39 cellular contexts compared by ENCODE assay signal in the genomic region with DNA sequence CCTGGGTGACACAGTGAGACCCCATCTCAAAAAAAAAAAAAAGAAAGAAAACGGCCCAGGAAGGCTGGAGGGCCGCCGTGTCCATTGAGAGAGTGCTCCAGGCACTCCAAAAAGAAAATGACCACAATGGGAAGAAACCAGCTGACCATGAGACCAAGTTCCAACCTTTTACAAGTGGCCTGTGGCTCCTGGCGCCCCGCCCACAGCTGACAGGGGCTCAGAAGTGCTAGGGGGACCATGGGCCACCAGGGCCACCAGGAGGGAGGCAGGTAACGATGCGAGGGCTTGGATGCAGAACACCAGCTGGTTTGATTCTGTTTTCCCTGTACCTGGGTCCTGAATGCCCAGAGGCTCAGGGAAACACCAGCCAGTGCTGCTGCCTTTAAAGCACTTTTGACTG. TPM values are rescaled to one million over a fixed set of nuclear protein-coding genes. Genes with fewer than 3 reads are reported as not detected.
"Had no signal": no experiment of that assay in that cellular context is flagged by ENCODE, and none has a peak within 500 bp of the region (broad histone marks: within the 10 kb centered on the region; RNA-seq: fewer than 3 reads in every experiment).

No MANE protein-coding gene starts in this region.

- H3K4me1 ChIP-seq: body of pancreas, breast epithelium had no signal

- H3K27me3 Mint-ChIP-seq: activated B cell treated with CpG ODN at 0.5 μM for 24 hours; activated CD4-positive, alpha-beta memory T cell treated with anti-CD3 and anti-CD28 coated beads for 36 hours; activated CD4-positive, alpha-beta T cell treated with anti-CD3 and anti-CD28 coated beads, Interleukin-2, amount 10 ng/mL, durations not matched to agents 24 days and 14 days; activated CD8-positive, alpha-beta T cell treated with anti-CD3 and anti-CD28 coated beads for 36 hours; activated naive CD8-positive, alpha-beta T cell treated with anti-CD3 and anti-CD28 coated beads for 36 hours; activated T-helper 17 cell treated with anti-CD3 and anti-CD28 coated beads, Interleukin-2, amount 50 U/mL, for 72 hours; central memory CD8-positive, alpha-beta T cell; T-cell had no signal

- H3K4me1 Mint-ChIP-seq: activated B cell treated with CpG ODN at 0.5 μM for 24 hours; activated CD4-positive, alpha-beta T cell treated with anti-CD3 and anti-CD28 coated beads, Interleukin-2, amount 10 ng/mL, durations not matched to agents 24 days and 14 days; activated naive CD8-positive, alpha-beta T cell treated with anti-CD3 and anti-CD28 coated beads for 36 hours; activated T-helper 17 cell treated with anti-CD3 and anti-CD28 coated beads, Interleukin-2, amount 50 U/mL, for 72 hours; central memory CD8-positive, alpha-beta T cell; T-cell had no signal

- H3K27ac Mint-ChIP-seq: activated B cell treated with CpG ODN at 0.5 μM for 24 hours; activated CD4-positive, alpha-beta memory T cell treated with anti-CD3 and anti-CD28 coated beads for 36 hours; activated CD4-positive, alpha-beta T cell treated with anti-CD3 and anti-CD28 coated beads, Interleukin-2, amount 10 ng/mL, durations not matched to agents 24 days and 14 days; activated CD8-positive, alpha-beta T cell treated with anti-CD3 and anti-CD28 coated beads for 36 hours; activated naive CD4-positive, alpha-beta T cell treated with anti-CD3 and anti-CD28 coated beads for 36 hours; activated naive CD4-positive, alpha-beta T cell treated with anti-CD3 and anti-CD28 coated beads, Interleukin-2, amount 50 U/mL, for 72 hours; activated naive CD8-positive, alpha-beta T cell treated with anti-CD3 and anti-CD28 coated beads for 36 hours; activated T-cell treated with anti-CD3 and anti-CD28 coated beads, Interleukin-2, amount 50 U/mL, for 72 hours; activated T-helper 1 cell treated with anti-CD3 and anti-CD28 coated beads, Interleukin-12 subunit alpha, Interleukin-12 subunit beta, Interleukin-2, Interleukin-4 antibody, amounts not matched to agents 30 ng/mL and 10 ng/mL and 1 ng/mL, durations not matched to agents 14 hours and 24 hours and 36 hours; activated T-helper 17 cell treated with anti-CD3 and anti-CD28 coated beads, Interleukin-2, amount 50 U/mL, for 72 hours; T-cell; T-helper 2 cell treated with Interferon-gamma antibody and Interleukin-4, amounts not matched to agents 5 μg/mL and 100 μg/mL, for 36 hours had no signal

- H3K36me3 ChIP-seq: brain microvascular endothelial cell, breast epithelium had no signal

- H3K4me3 Mint-ChIP-seq: activated B cell treated with CpG ODN at 0.5 μM for 24 hours; activated CD4-positive, alpha-beta memory T cell treated with anti-CD3 and anti-CD28 coated beads for 36 hours; activated CD4-positive, alpha-beta T cell treated with anti-CD3 and anti-CD28 coated beads, Interleukin-2, amount 10 ng/mL, durations not matched to agents 24 days and 14 days; activated CD8-positive, alpha-beta T cell treated with anti-CD3 and anti-CD28 coated beads for 36 hours; activated naive CD4-positive, alpha-beta T cell treated with anti-CD3 and anti-CD28 coated beads for 36 hours; activated naive CD8-positive, alpha-beta T cell treated with anti-CD3 and anti-CD28 coated beads for 36 hours; activated T-cell treated with anti-CD3 and anti-CD28 coated beads, Interleukin-2, amount 50 U/mL, for 4 hours; activated T-cell treated with anti-CD3 and anti-CD28 coated beads, Interleukin-2, amount 50 U/mL, for 72 hours; activated T-helper 1 cell treated with anti-CD3 and anti-CD28 coated beads, Interleukin-12 subunit alpha, Interleukin-12 subunit beta, Interleukin-2, Interleukin-4 antibody, amounts not matched to agents 30 ng/mL and 10 ng/mL and 1 ng/mL, durations not matched to agents 14 hours and 24 hours and 36 hours; activated T-helper 17 cell treated with anti-CD3 and anti-CD28 coated beads, Interleukin-2, amount 50 U/mL, for 72 hours; central memory CD8-positive, alpha-beta T cell; T-cell; T-helper 2 cell treated with Interferon-gamma antibody and Interleukin-4, amounts not matched to agents 5 μg/mL and 100 μg/mL, for 36 hours had no signal

- H3K27me3 ChIP-seq: adrenal gland, body of pancreas, brain microvascular endothelial cell, breast epithelium had no signal

- DNase-seq: activated B cell treated with CpG ODN at 0.5 μM for 24 hours; activated CD4-positive, alpha-beta memory T cell treated with anti-CD3 and anti-CD28 coated beads for 36 hours; activated CD4-positive, alpha-beta T cell treated with anti-CD3 and anti-CD28 coated beads for 4 hours; activated CD4-positive, alpha-beta T cell treated with anti-CD3 and anti-CD28 coated beads, Interleukin-2, amount 10 ng/mL, durations not matched to agents 24 days and 14 days; activated CD4-positive, alpha-beta T cell treated with anti-CD3 and anti-CD28 coated beads, Interleukin-2, amount 50 U/mL, for 1 hour; activated CD4-positive, alpha-beta T cell treated with anti-CD3 and anti-CD28 coated beads, Interleukin-2, amount 50 U/mL, for 4 hours; activated CD4-positive, CD25-positive, alpha-beta regulatory T cell treated with anti-CD3 and anti-CD28 coated beads, Interleukin-2, amount 50 U/mL, for 72 hours; activated CD8-positive, alpha-beta memory T cell treated with anti-CD3 and anti-CD28 coated beads, Interleukin-2, amount 50 U/mL, for 4 hours; activated CD8-positive, alpha-beta T cell treated with anti-CD3 and anti-CD28 coated beads for 36 hours; activated effector memory CD4-positive, alpha-beta T cell treated with anti-CD3 and anti-CD28 coated beads, Interleukin-2, amount 50 U/mL, for 16 hours; activated gamma-delta T cell treated with Interleukin-2 at 50 U/mL for 16 hours; activated naive CD4-positive, alpha-beta T cell; activated naive CD4-positive, alpha-beta T cell treated with anti-CD3 and anti-CD28 coated beads for 36 hours; activated naive CD4-positive, alpha-beta T cell treated with anti-CD3 and anti-CD28 coated beads, Interleukin-2, amount 50 U/mL, for 16 hours; activated naive CD8-positive, alpha-beta T cell treated with anti-CD3 and anti-CD28 coated beads for 36 hours; activated T-cell treated with anti-CD3 and anti-CD28 coated beads for 4 hours; activated T-cell treated with anti-CD3 and anti-CD28 coated beads, Interleukin-2, amount 50 U/mL, for 1 hour; activated T-cell treated with anti-CD3 and anti-CD28 coated beads, Interleukin-2, amount 50 U/mL, for 4 hours; activated T-cell treated with anti-CD3 and anti-CD28 coated beads, Interleukin-2, amount 50 U/mL, for 72 hours; adrenal gland; amniotic stem cell; body of pancreas; brain microvascular endothelial cell; caudate nucleus; cerebellar nuclear complex; T-cell; T-helper 2 cell; T-helper 9 cell had no signal

- ATAC-seq: activated CD8-positive, alpha-beta T cell treated with anti-CD3 and anti-CD28 coated beads for 36 hours; activated naive CD4-positive, alpha-beta T cell treated with anti-CD3 and anti-CD28 coated beads, Interleukin-2, amount 50 U/mL, for 72 hours; activated T-cell treated with anti-CD3 and anti-CD28 coated beads, Interleukin-2, amount 50 U/mL, for 4 hours; activated T-cell treated with anti-CD3 and anti-CD28 coated beads, Interleukin-2, amount 50 U/mL, for 72 hours; activated T-helper 17 cell treated with anti-CD3 and anti-CD28 coated beads, Interleukin-2, amount 50 U/mL, for 72 hours; body of pancreas; T-cell had no signal

- H3K27ac ChIP-seq: body of pancreas, brain microvascular endothelial cell, breast epithelium, VCaP had no signal

- H3K9me3 ChIP-seq: adrenal gland, body of pancreas, breast epithelium had no signal

- H3K4me3 ChIP-seq: adrenal gland, body of pancreas, breast epithelium had no signal

- H3K9me3 Mint-ChIP-seq: activated B cell treated with CpG ODN at 0.5 μM for 24 hours; activated CD4-positive, alpha-beta memory T cell treated with anti-CD3 and anti-CD28 coated beads for 36 hours; activated CD4-positive, alpha-beta T cell treated with anti-CD3 and anti-CD28 coated beads, Interleukin-2, amount 10 ng/mL, durations not matched to agents 24 days and 14 days; activated CD8-positive, alpha-beta T cell treated with anti-CD3 and anti-CD28 coated beads for 36 hours; activated naive CD4-positive, alpha-beta T cell treated with anti-CD3 and anti-CD28 coated beads for 36 hours; activated naive CD4-positive, alpha-beta T cell treated with anti-CD3 and anti-CD28 coated beads, Interleukin-2, amount 50 U/mL, for 72 hours; activated naive CD8-positive, alpha-beta T cell treated with anti-CD3 and anti-CD28 coated beads for 36 hours; activated T-cell treated with anti-CD3 and anti-CD28 coated beads, Interleukin-2, amount 50 U/mL, for 4 hours; activated T-cell treated with anti-CD3 and anti-CD28 coated beads, Interleukin-2, amount 50 U/mL, for 72 hours; activated T-helper 1 cell treated with anti-CD3 and anti-CD28 coated beads, Interleukin-12 subunit alpha, Interleukin-12 subunit beta, Interleukin-2, Interleukin-4 antibody, amounts not matched to agents 30 ng/mL and 10 ng/mL and 1 ng/mL, durations not matched to agents 14 hours and 24 hours and 36 hours; activated T-helper 17 cell treated with anti-CD3 and anti-CD28 coated beads, Interleukin-2, amount 50 U/mL, for 72 hours; central memory CD8-positive, alpha-beta T cell; T-cell; T-helper 2 cell treated with Interferon-gamma antibody and Interleukin-4, amounts not matched to agents 5 μg/mL and 100 μg/mL, for 36 hours had no signal

RNA-seq across cellular contexts. Expression of gene PRKACG, which starts 56.3 kb away (rescaled TPM):
- total RNA-seq: activated B cell treated with CpG ODN at 0.5 μM for 24 hours; activated CD4-positive, alpha-beta memory T cell treated with anti-CD3 and anti-CD28 coated beads for 36 hours; activated CD4-positive, alpha-beta T cell treated with anti-CD3 and anti-CD28 coated beads, Interleukin-2, amount 10 ng/mL, durations not matched to agents 24 days and 14 days; activated CD8-positive, alpha-beta memory T cell treated with anti-CD3 and anti-CD28 coated beads for 36 hours; activated CD8-positive, alpha-beta T cell treated with anti-CD3 and anti-CD28 coated beads for 36 hours; activated naive CD4-positive, alpha-beta T cell treated with anti-CD3 and anti-CD28 coated beads for 36 hours; activated naive CD4-positive, alpha-beta T cell treated with anti-CD3 and anti-CD28 coated beads, Interleukin-2, amount 50 U/mL, for 72 hours; activated naive CD8-positive, alpha-beta T cell treated with anti-CD3 and anti-CD28 coated beads for 36 hours; activated T-cell treated with anti-CD3 and anti-CD28 coated beads, Interleukin-2, amount 50 U/mL, for 4 hours; activated T-cell treated with anti-CD3 and anti-CD28 coated beads, Interleukin-2, amount 50 U/mL, for 72 hours; activated T-helper 1 cell treated with anti-CD3 and anti-CD28 coated beads, Interleukin-12 subunit alpha, Interleukin-12 subunit beta, Interleukin-2, Interleukin-4 antibody, amounts not matched to agents 30 ng/mL and 10 ng/mL and 1 ng/mL, durations not matched to agents 14 hours and 24 hours and 36 hours; activated T-helper 17 cell treated with anti-CD3 and anti-CD28 coated beads, Interleukin-2, amount 50 U/mL, for 72 hours; adrenal gland; aorta; astrocyte; body of pancreas; breast epithelium; T-cell; T-helper 1 cell treated with Interleukin-12 subunit alpha and Interleukin-12 subunit beta and Interleukin-4 antibody, amounts not matched to agents 30 ng/mL and 1 ng/mL, for 36 hours had no signal
